ENCODE assay signal across 14 cellular contexts in genomic region chr7:151304856-151305255, GRCh38. TPM values are rescaled to one million over a fixed set of nuclear protein-coding genes. Genes with fewer than 3 reads are reported as not detected.
DNase-seq lines count a peak whose midpoint lies in the region; ATAC-seq and TF ChIP-seq lines count a peak whose summit lies in the region.
"Had no signal": no experiment of that assay in that cellular context is flagged by ENCODE, and none has a peak within 500 bp of the region (broad histone marks: within the 10 kb centered on the region; RNA-seq: fewer than 3 reads in every experiment).

No MANE protein-coding gene starts in this region.

- H3K4me1 ChIP-seq in HUES48 (ENCODE audit: control insufficient read depth, insufficient read depth, low read length) (peaks cover 6% of the 10 kb centered on the region; the same call in 1 of the 2 replicates), esophagus muscularis mucosa (peaks cover 10 to 13% (median 12%) of the 10 kb centered on the region in 4 donors)
- H3K4me1 ChIP-seq: BLaER1 had no signal

- H3K27ac ChIP-seq in HUES48 (ENCODE audit: low read depth, low read length) = no peak overlapping the region
- no peak overlapping the region for H3K27ac ChIP-seq in esophagus muscularis mucosa (replicated peaks in 1 of 4)
- H3K27ac ChIP-seq: BLaER1, sigmoid colon had no signal

- no peaks in the 10 kb centered on the region for H3K9me3 Mint-ChIP-seq in T-helper 2 cell treated with Interferon-gamma antibody and Interleukin-4, amounts not matched to agents 5 μg/mL and 100 μg/mL, for 36 hours
- H3K9me3 Mint-ChIP-seq in brain (peaks cover 3 to 5% (median 4%) of the 10 kb centered on the region in 5 experiments), nephron (no peaks in the 10 kb centered on the region)
- H3K9me3 Mint-ChIP-seq: activated B cell treated with CpG ODN at 0.5 μM for 24 hours; central memory CD8-positive, alpha-beta T cell had no signal

- H3K27ac Mint-ChIP-seq in T-helper 2 cell treated with Interferon-gamma antibody and Interleukin-4, amounts not matched to agents 5 μg/mL and 100 μg/mL, for 36 hours = no peak overlapping the region
- H3K27ac Mint-ChIP-seq in brain (no peak overlapping the region), nephron (peak overlapping the region; percentile 23 to 82 (median 81))
- H3K27ac Mint-ChIP-seq: activated B cell treated with CpG ODN at 0.5 μM for 24 hours had no signal

- peak overlapping the region; percentile 61 for H3K4me3 ChIP-seq in HUES48 (ENCODE audit: low read depth, low read length)
- peak overlapping the region in 1 of 4 donors; percentile 7 for H3K4me3 ChIP-seq in esophagus muscularis mucosa
- H3K4me3 ChIP-seq: BLaER1, sigmoid colon had no signal

- H3K4me3 Mint-ChIP-seq in T-helper 2 cell treated with Interferon-gamma antibody and Interleukin-4, amounts not matched to agents 5 μg/mL and 100 μg/mL, for 36 hours = peak overlapping the region; percentile 66
- H3K4me3 Mint-ChIP-seq in brain = peak overlapping the region in 4 of 5 experiments; percentile 19 to 71 (median 60)
- H3K4me3 Mint-ChIP-seq in nephron = peak overlapping the region; percentile 72 to 80 (median 73)
- H3K4me3 Mint-ChIP-seq: activated B cell treated with CpG ODN at 0.5 μM for 24 hours; central memory CD8-positive, alpha-beta T cell had no signal

- H3K27me3 Mint-ChIP-seq in T-helper 2 cell treated with Interferon-gamma antibody and Interleukin-4, amounts not matched to agents 5 μg/mL and 100 μg/mL, for 36 hours (ENCODE audit: low read depth) = peaks cover 23% of the 10 kb centered on the region
- H3K27me3 Mint-ChIP-seq in brain (peaks cover 46% of the 10 kb centered on the region), nephron (ENCODE audit: low read depth) (peaks cover 40% of the 10 kb centered on the region)

- WGBS in esophagus muscularis mucosa = 30% methylated on average over 7 of the region's 7 CpGs

- peak overlapping the region; percentile 15; the same call in 1 of the 2 replicates for H3K9ac ChIP-seq in HUES48 (ENCODE audit: low read depth, low read length)
- H3K9ac ChIP-seq: BLaER1 had no signal

- H3K36me3 ChIP-seq in HUES48 (ENCODE audit: control insufficient read depth, insufficient read depth, low read length) (no peaks in the 10 kb centered on the region), esophagus muscularis mucosa (no peaks in the 10 kb centered on the region)
- H3K36me3 ChIP-seq: BLaER1, sigmoid colon had no signal

- H3K27me3 ChIP-seq in HUES48 (ENCODE audit: control insufficient read depth, insufficient read depth, low read length) (peaks cover 14% of the 10 kb centered on the region), esophagus muscularis mucosa (peaks cover 0 to 75% (median 11%) of the 10 kb centered on the region in 4 donors)

- intact Hi-C loops in esophagus muscularis mucosa (cut with DNase I) = loop anchor here (5.0 kb wide), 1 partner anchor 133 kb away; no protein-coding TSS in a partner anchor

- H3K4me1 Mint-ChIP-seq in T-helper 2 cell treated with Interferon-gamma antibody and Interleukin-4, amounts not matched to agents 5 μg/mL and 100 μg/mL, for 36 hours (ENCODE audit: low read depth) = peaks cover 14% of the 10 kb centered on the region
- H3K4me1 Mint-ChIP-seq in brain (peaks cover 7% of the 10 kb centered on the region), nephron (peaks cover 9% of the 10 kb centered on the region)
- H3K4me1 Mint-ChIP-seq: central memory CD8-positive, alpha-beta T cell had no signal

- no peak for TF ChIP-seq POLR2A in esophagus muscularis mucosa (IDR thresholded peaks at IDR 0.05; ENCODE audit: low read depth)

- TF ChIP-seq CTCF in brain (conservative IDR thresholded peaks at IDR 0.05) (no peak), nephron (IDR thresholded peaks at IDR 0.05; ENCODE audit: unreplicated experiment in 3 of 3) (no peak), esophagus muscularis mucosa (IDR thresholded peaks at IDR 0.05) (no peak)

- no peaks in the 10 kb centered on the region for H3K9me3 ChIP-seq in HUES48 (ENCODE audit: control insufficient read depth, insufficient read depth, low read length)
- no peaks in the 10 kb centered on the region for H3K9me3 ChIP-seq in esophagus muscularis mucosa
- H3K9me3 ChIP-seq: BLaER1, sigmoid colon had no signal

- DNase-seq in T-helper 2 cell treated with Interferon-gamma antibody and Interleukin-4, amounts not matched to agents 5 μg/mL and 100 μg/mL, for 36 hours (ENCODE audit: low spot score) = no peak
- DNase-seq in T-helper 2 cell (no peak), esophagus muscularis mucosa (ENCODE audit: extremely low spot score) (no peak)
- DNase-seq: activated B cell treated with CpG ODN at 0.5 μM for 24 hours, HCEC 1CT, kidney, sigmoid colon had no signal

- H3K36me3 Mint-ChIP-seq in T-helper 2 cell treated with Interferon-gamma antibody and Interleukin-4, amounts not matched to agents 5 μg/mL and 100 μg/mL, for 36 hours (ENCODE audit: low read depth) = no peaks in the 10 kb centered on the region
- H3K36me3 Mint-ChIP-seq in brain = no peaks in the 10 kb centered on the region
- no peaks in the 10 kb centered on the region for H3K36me3 Mint-ChIP-seq in nephron (ENCODE audit: low read depth)

- no peak for ATAC-seq in HG03521 (IDR thresholded peaks at IDR 0.05; ENCODE audit: unreplicated experiment)
- ATAC-seq in HG03280 (IDR thresholded peaks at IDR 0.05; ENCODE audit: unreplicated experiment) = no peak

- TF ChIP-seq EP300 in esophagus muscularis mucosa (IDR thresholded peaks at IDR 0.05) = no peak

RNA-seq across cellular contexts. Expression of gene NUB1, which starts 36.8 kb away (rescaled TPM):
- 50.3 TPM for polyA plus RNA-seq in brain (ENCODE audit: insufficient read depth, low read depth, low replicate concordance)
- 10 to 100 TPM; 45.9 to 59.1 (median 53.0) TPM for total RNA-seq in esophagus muscularis mucosa

RNA-seq across cellular contexts. Expression of gene SMARCD3, which starts 56.4 kb away (rescaled TPM):
- 42.2 TPM for polyA plus RNA-seq in brain (ENCODE audit: insufficient read depth, low read depth, low replicate concordance)
- total RNA-seq in esophagus muscularis mucosa = 10 to 100 TPM; 25.3 to 43.4 (median 40.6) TPM
- total RNA-seq: activated B cell treated with CpG ODN at 0.5 μM for 24 hours had no signal

Comparison
In these comparisons a context has a peak if more than half of its experiments do, and no peak if none do; other contexts are left out.
1. H3K27ac Mint-ChIP-seq: peak in nephron (3 of 3); none in T-helper 2 cell treated with Interferon-gamma antibody and Interleukin-4, amounts not matched to agents 5 μg/mL and 100 μg/mL, for 36 hours (single experiment) and brain (0 of 5).
2. Peak in every context shown above with its lines, with median percentiles within 50 percentile points of each other: H3K4me3 Mint-ChIP-seq.